ENCODE assay signal across 8 cellular contexts in genomic region chr22:46073683-46074504, GRCh38.
DNase-seq lines count a peak whose midpoint lies in the region; ATAC-seq, FAIRE-seq and TF ChIP-seq lines count a peak whose summit lies in the region.

No MANE protein-coding gene starts in this region.

- no peaks in the 10 kb centered on the region for H3K36me3 ChIP-seq in pancreas

- H3K9me3 Mint-ChIP-seq in progenitor cell of endocrine pancreas (ENCODE audit: low read depth): no peaks in the 10 kb centered on the region

- H3K4me1 Mint-ChIP-seq in progenitor cell of endocrine pancreas (ENCODE audit: low read depth): no peaks in the 10 kb centered on the region

- DNase-seq in EL: peak; percentile 44
- peak; percentile 57 for DNase-seq in OCI-M1 (lab: John Stamatoyannopoulos, UW)
- DNase-seq in fibroblast of gingiva (ENCODE audit: low read depth): peak; percentile 57
- DNase-seq in pancreas: peak in 4 of 6 donors; percentile 37 to 76 (median 62)
- no peak for DNase-seq in progenitor cell of endocrine pancreas (ENCODE audit: low spot score, unreplicated experiment)
- DNase-seq in NCI-H82 treated with DMSO at 0.1 percent for 48 hours (lab: John Stamatoyannopoulos, UW; ENCODE audit: unreplicated experiment): no peak

- peak in 2 of 4 donors; percentile 0 for ATAC-seq in pancreas
- ATAC-seq in GM19023 (IDR thresholded peaks at IDR 0.05; ENCODE audit: unreplicated experiment): no peak
- ATAC-seq in HG03571 (IDR thresholded peaks at IDR 0.05; ENCODE audit: unreplicated experiment): no peak

- no peaks in the 10 kb centered on the region for H3K36me3 Mint-ChIP-seq in progenitor cell of endocrine pancreas (ENCODE audit: insufficient read depth)

- peak overlapping the region; percentile 75 to 98 (median 88) for H3K4me3 ChIP-seq in pancreas

- peaks cover 67% of the 10 kb centered on the region for H3K27me3 Mint-ChIP-seq in progenitor cell of endocrine pancreas

- H3K9me3 ChIP-seq in pancreas: no peaks in the 10 kb centered on the region

- H3K27me3 ChIP-seq in pancreas: no peaks in the 10 kb centered on the region

- FAIRE-seq in pancreas (lab: Jason Lieb, UNC): no peak

- WGBS in pancreas, 2 donors: 5 to 7% methylated on average over 28 of the region's 28 CpGs

- intact Hi-C loops in pancreas (cut with DNase I): no loop called here

- H3K4me1 ChIP-seq in pancreas: peaks cover 22 to 29% (median 23%) of the 10 kb centered on the region in 3 donors

- H3K27ac ChIP-seq in pancreas: peak overlapping the region; percentile 93 to 98 (median 97)

- no peak overlapping the region for H3K4me3 Mint-ChIP-seq in progenitor cell of endocrine pancreas (ENCODE audit: low read depth)

- H3K27ac Mint-ChIP-seq in progenitor cell of endocrine pancreas: no peak overlapping the region

- no peak for TF ChIP-seq CTCF in pancreas (IDR thresholded peaks at IDR 0.05)
- TF ChIP-seq CTCF in progenitor cell of endocrine pancreas (IDR thresholded peaks at IDR 0.05; ENCODE audit: unreplicated experiment): no peak

Comparison
In these comparisons a context has a peak if more than half of its experiments do, and no peak if none do; other contexts are left out.
1. DNase-seq: peak in EL (single experiment), OCI-M1 (single experiment), fibroblast of gingiva (single experiment) and pancreas (4 of 6); none in progenitor cell of endocrine pancreas (single experiment) and NCI-H82 treated with DMSO at 0.1 percent for 48 hours (single experiment).